ENCODE assay signal across 8 cellular contexts in the genomic region with DNA sequence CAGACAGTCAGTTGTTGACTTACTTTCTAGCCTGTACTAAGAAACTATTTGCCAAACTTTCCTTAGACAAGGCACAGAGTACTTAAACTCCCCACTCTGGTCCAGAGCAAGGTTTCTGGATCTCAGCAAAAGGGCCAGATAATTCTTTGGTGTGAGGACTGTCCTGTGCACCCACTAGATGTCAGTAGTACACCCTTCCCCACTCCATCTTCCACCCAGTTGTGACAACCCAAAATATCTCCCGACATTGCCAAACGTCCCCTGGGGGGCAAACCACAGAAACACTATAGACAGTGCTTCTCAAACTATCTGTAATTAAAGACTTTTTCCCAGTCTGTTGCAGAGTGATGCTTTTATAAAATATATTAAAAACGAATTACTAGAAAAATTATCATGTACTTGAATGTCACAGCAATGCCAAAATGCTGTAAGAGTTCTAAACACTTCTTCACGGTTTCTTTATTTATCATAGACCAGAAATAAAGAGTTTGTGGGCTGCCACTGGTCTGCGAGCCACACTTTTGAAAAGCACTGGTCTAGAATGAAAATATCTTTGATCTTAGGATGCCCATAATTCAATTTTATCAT.
DNase-seq lines count a peak whose midpoint lies in the region; ATAC-seq and TF ChIP-seq lines count a peak whose summit lies in the region.

No MANE protein-coding gene starts in this region.

- no peak overlapping the region for H2BK5ac ChIP-seq in mesenchymal stem cell (ENCODE audit: low read depth, low read length, poor library complexity, severe bottlenecking)

- 82% methylated on average over 2 of the region's 5 CpGs for WGBS in mesenchymal stem cell

- H3K23ac ChIP-seq in mesenchymal stem cell (ENCODE audit: low read length in 2 of 2): no peak overlapping the region

- H3K4me3 ChIP-seq in coronary artery (peak overlapping the region; percentile 11), mesenchymal stem cell (ENCODE audit: insufficient read depth in 1 of 2, low read depth in 1 of 2, low read length in 2 of 2) (no peak overlapping the region)

- no peak overlapping the region for H3K18ac ChIP-seq in mesenchymal stem cell (ENCODE audit: low read depth in 1 of 2, low read length in 2 of 2)

- no peak overlapping the region for H3K4me2 ChIP-seq in mesenchymal stem cell (ENCODE audit: low read length, poor library complexity, severe bottlenecking)

- no peak for TF ChIP-seq CTCF in coronary artery (IDR thresholded peaks at IDR 0.05)

- H2AK5ac ChIP-seq in mesenchymal stem cell (ENCODE audit: low read length, severe bottlenecking): no peak overlapping the region

- no peak overlapping the region for H4K8ac ChIP-seq in mesenchymal stem cell (ENCODE audit: low read length)

- no peak overlapping the region for H3K14ac ChIP-seq in mesenchymal stem cell (ENCODE audit: low read length in 2 of 2)

- H3K4me1 ChIP-seq in mesenchymal stem cell (ENCODE audit: control insufficient read depth, insufficient read depth, low read depth, low read length): no peaks in the 10 kb centered on the region

- peak; percentile 55 for DNase-seq in D341Med (ENCODE audit: low spot score)
- peak; percentile 49 for DNase-seq in NOMO-1 treated with dmso at 0.1 percent for 144 hours (lab: John Stamatoyannopoulos, UW; ENCODE audit: unreplicated experiment)
- DNase-seq in coronary artery (ENCODE audit: low spot score): no peak
- DNase-seq in mesenchymal stem cell: peak; percentile 51
- no peak for DNase-seq in ecto neural progenitor cell (ENCODE audit: low spot score)
- DNase-seq in posterior cingulate gyrus: no peak

- no peak overlapping the region for H2AFZ ChIP-seq in mesenchymal stem cell (ENCODE audit: low read depth, low read length)

- H3K9ac ChIP-seq in mesenchymal stem cell (ENCODE audit: low read length): peak overlapping the region; percentile 28

- no peaks in the 10 kb centered on the region for H3K27me3 ChIP-seq in mesenchymal stem cell (ENCODE audit: control insufficient read depth in 1 of 2, insufficient read depth in 1 of 2, low read length in 2 of 2)

- no peak overlapping the region for H2BK15ac ChIP-seq in mesenchymal stem cell (ENCODE audit: low read depth, poor library complexity, severe bottlenecking)

- H3K9me3 ChIP-seq in mesenchymal stem cell (ENCODE audit: control insufficient read depth, low read length): no peaks in the 10 kb centered on the region

- H3K4ac ChIP-seq in mesenchymal stem cell (ENCODE audit: low read depth in 1 of 2, low read length in 2 of 2): no peak overlapping the region

- no peak overlapping the region for H2BK120ac ChIP-seq in mesenchymal stem cell (ENCODE audit: low read depth, low read length)

- peak; percentile 74 for ATAC-seq in GM18861 (IDR thresholded peaks at IDR 0.05; ENCODE audit: unreplicated experiment)
- ATAC-seq in HG03095 (IDR thresholded peaks at IDR 0.05; ENCODE audit: unreplicated experiment): peak; percentile 61

- no peak overlapping the region for H4K91ac ChIP-seq in mesenchymal stem cell (ENCODE audit: low read length)

- H2BK12ac ChIP-seq in mesenchymal stem cell (ENCODE audit: low read length in 2 of 2): no peak overlapping the region

- H3K36me3 ChIP-seq in mesenchymal stem cell (ENCODE audit: control insufficient read depth in 1 of 2, insufficient read depth in 2 of 2, low read depth in 1 of 2, low read length in 2 of 2): no peaks in the 10 kb centered on the region

- no peak overlapping the region for H3K27ac ChIP-seq in coronary artery
- no peak overlapping the region for H3K27ac ChIP-seq in mesenchymal stem cell (ENCODE audit: low read length, poor library complexity, severe bottlenecking)

- intact Hi-C loops in posterior cingulate gyrus (cut with DNase I): no loop called here

- no peaks in the 10 kb centered on the region for H3K79me1 ChIP-seq in mesenchymal stem cell (replicated peaks; ENCODE audit: low read length, poor library complexity, severe bottlenecking)

Comparison
In these comparisons a context has a peak if more than half of its experiments do, and no peak if none do; other contexts are left out.
1. DNase-seq: peak in D341Med (single experiment), NOMO-1 treated with dmso at 0.1 percent for 144 hours (single experiment) and mesenchymal stem cell (single experiment); none in coronary artery (single experiment), ecto neural progenitor cell (single experiment) and posterior cingulate gyrus (0 of 10).